8 cellular contexts compared by ENCODE assay signal in the genomic region with DNA sequence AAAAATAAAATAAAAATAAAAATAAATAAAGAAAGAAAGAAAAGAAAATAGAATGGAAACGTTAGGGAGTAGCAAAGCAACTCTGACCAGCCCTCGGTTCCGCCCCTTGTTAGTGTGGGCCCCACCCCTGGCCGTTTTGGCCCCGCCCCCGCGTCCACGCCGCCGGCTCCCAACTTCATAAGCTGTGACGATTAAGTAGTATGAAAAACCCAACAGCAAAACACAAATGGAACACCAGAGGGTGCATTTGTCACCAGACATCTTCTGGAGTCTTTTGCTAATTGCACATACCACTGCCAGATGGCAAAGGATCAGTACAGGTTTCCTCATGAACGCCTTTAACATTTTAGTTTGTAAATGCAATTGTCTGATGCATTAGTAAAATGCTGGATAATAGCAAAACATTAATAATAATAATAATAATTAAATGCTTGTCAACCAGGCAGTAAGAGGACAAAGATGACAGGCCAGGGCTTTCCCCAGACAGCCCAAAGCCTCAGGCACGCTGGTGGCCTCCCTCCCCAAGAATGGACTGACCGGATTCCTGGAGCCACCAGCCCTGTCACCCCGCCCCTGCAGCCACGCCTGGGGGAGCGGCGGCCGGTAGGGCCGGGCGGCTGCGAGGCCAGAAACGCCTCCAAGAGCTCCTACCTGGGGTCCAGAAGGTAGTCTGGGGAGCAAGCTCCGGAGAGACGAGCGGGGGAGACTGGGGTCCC. TPM values are rescaled to one million over a fixed set of nuclear protein-coding genes. Genes with fewer than 3 reads are reported as not detected.
A peak's percentile ranks its signal among the peaks of the same experiment; 100 is the strongest.
DNase-seq lines count a peak whose midpoint lies in the region; ATAC-seq, FAIRE-seq and TF ChIP-seq lines count a peak whose summit lies in the region.

No MANE protein-coding gene starts in this region.

- H3K4me3 ChIP-seq in esophagus squamous epithelium: no peak overlapping the region

- H3K27me3 Mint-ChIP-seq in natural killer cell (ENCODE audit: low read depth in 2 of 2): no peaks in the 10 kb centered on the region

- peaks cover 1 to 6% of the 10 kb centered on the region in 2 donors for H3K4me1 Mint-ChIP-seq in natural killer cell

- TF ChIP-seq CTCF in esophagus squamous epithelium (IDR thresholded peaks at IDR 0.05) (peak in 5 of 6 experiments; percentile 37 to 57 (median 49)), natural killer cell (IDR thresholded peaks at IDR 0.05) (peak; percentile 29)

- no peaks in the 10 kb centered on the region for H3K9me3 ChIP-seq in esophagus squamous epithelium

- ATAC-seq in natural killer cell: peak; percentile 89 to 99 (median 98)
- no peak for ATAC-seq in HG02588 (IDR thresholded peaks at IDR 0.05; ENCODE audit: unreplicated experiment)

- intact Hi-C loops in esophagus squamous epithelium (cut with DNase I): no loop called here
- intact Hi-C loops in natural killer cell (cut with micrococcal nuclease): loop anchor here (1.0 kb wide), 1 partner anchor 33 kb away; no protein-coding TSS in a partner anchor

- no peaks in the 10 kb centered on the region for H3K36me3 Mint-ChIP-seq in natural killer cell

- FAIRE-seq in HTR-8/SVneo (lab: Jason Lieb, UNC): no peak

- peak overlapping the region; percentile 17 to 53 (median 34) for H3K27ac ChIP-seq in esophagus squamous epithelium

- peaks cover 4 to 20% (median 9%) of the 10 kb centered on the region in 3 donors for H3K4me1 ChIP-seq in esophagus squamous epithelium

- DNase-seq in GM04503 (ENCODE audit: low read depth) (peak; percentile 71), HTR-8/SVneo (ENCODE audit: insufficient read length, low spot score) (peak; percentile 85), OCI-M1 (lab: John Stamatoyannopoulos, UW) (peak; percentile 92), esophagus squamous epithelium (lab: John Stamatoyannopoulos, UW) (peak; percentile 18), natural killer cell (peak; percentile 59)
- DNase-seq in activated T-cell treated with anti-CD3 and anti-CD28 coated beads, Interleukin-2, amount 50 U/mL, for 1 hour: peak; percentile 73
- DNase-seq in stimulated activated naive CD4-positive, alpha-beta T cell (lab: John Stamatoyannopoulos, UW): peak; percentile 42 to 72 (median 56)

- 4 to 10% methylated on average over 14 to 17 of the region's 26 CpGs for WGBS in esophagus squamous epithelium, 2 donors

- no peaks in the 10 kb centered on the region for H3K27me3 ChIP-seq in esophagus squamous epithelium

- H3K27ac Mint-ChIP-seq in natural killer cell: no peak overlapping the region

- H3K9me3 Mint-ChIP-seq in natural killer cell: no peaks in the 10 kb centered on the region

- no peak overlapping the region for H3K4me3 Mint-ChIP-seq in natural killer cell

- no peak for TF ChIP-seq POLR2A in esophagus squamous epithelium (IDR thresholded peaks at IDR 0.05)

- H3K36me3 ChIP-seq in esophagus squamous epithelium: no peaks in the 10 kb centered on the region

RNA-seq across cellular contexts. Expression of a gene that starts 23.6 kb away (rescaled TPM):
- total RNA-seq in esophagus squamous epithelium: 100 to 1,000 TPM; 224 to 950 (median 420) TPM
- 100 to 1,000 TPM; 470 to 665 (median 663) TPM for total RNA-seq in natural killer cell

Comparison
In these comparisons a context has a peak if more than half of its experiments do, and no peak if none do; other contexts are left out.
1. DNase-seq: peak in every context shown above with its lines; median percentile 92 in OCI-M1; 85 in HTR-8/SVneo; 73 in activated T-cell treated with anti-CD3 and anti-CD28 coated beads, Interleukin-2, amount 50 U/mL, for 1 hour; 71 in GM04503; 59 in natural killer cell; 56 in stimulated activated naive CD4-positive, alpha-beta T cell; 18 in esophagus squamous epithelium.